In genomic region chr20:51650685-51651134, GRCh38 we compare ENCODE assay signal across 10 cellular contexts.
DNase-seq lines count a peak whose midpoint lies in the region; ATAC-seq, FAIRE-seq and TF ChIP-seq lines count a peak whose summit lies in the region.
"Had no signal": no experiment of that assay in that cellular context is flagged by ENCODE, and none has a peak within 500 bp of the region (broad histone marks: within the 10 kb centered on the region; RNA-seq: fewer than 3 reads in every experiment).

No MANE protein-coding gene starts in this region.

- H3K27me3 Mint-ChIP-seq in activated T-cell treated with anti-CD3 and anti-CD28 coated beads, Interleukin-2, amount 50 U/mL, for 24 hours: no peaks in the 10 kb centered on the region

- TF ChIP-seq POLR2A in H54 (IDR thresholded peaks at IDR 0.05; ENCODE audit: low read depth, low read length): no peak

- ATAC-seq in RWPE2 (ENCODE audit: low read depth) (peak; percentile 88), foreskin keratinocyte (peak; percentile 77), HG02852 (IDR thresholded peaks at IDR 0.05; ENCODE audit: unreplicated experiment) (no peak)

- H3K36me3 Mint-ChIP-seq in activated T-cell treated with anti-CD3 and anti-CD28 coated beads, Interleukin-2, amount 50 U/mL, for 24 hours (ENCODE audit: low read depth): no peaks in the 10 kb centered on the region

- intact Hi-C loops in A673 (cut with micrococcal nuclease; ENCODE audit: unreplicated experiment): loop anchor here (5.0 kb wide), 1 partner anchor 47 kb away; no protein-coding TSS in a partner anchor

- CTCF ChIA-PET in A673 (lab: Charles Lee): no interaction called here

- no peaks in the 10 kb centered on the region for H3K9me3 Mint-ChIP-seq in activated T-cell treated with anti-CD3 and anti-CD28 coated beads, Interleukin-2, amount 50 U/mL, for 24 hours

- peaks cover 2% of the 10 kb centered on the region for H3K4me1 Mint-ChIP-seq in activated T-cell treated with anti-CD3 and anti-CD28 coated beads, Interleukin-2, amount 50 U/mL, for 24 hours (ENCODE audit: low read depth)

- peak; percentile 86 for DNase-seq in A673 (ENCODE audit: low spot score)
- peak; percentile 19 for DNase-seq in H54 (ENCODE audit: insufficient read length, low spot score)
- no peak for DNase-seq in RWPE2 (ENCODE audit: low spot score)
- peak; percentile 62 to 81 for DNase-seq in foreskin keratinocyte
- DNase-seq in activated T-cell treated with anti-CD3 and anti-CD28 coated beads, Interleukin-2, amount 50 U/mL, for 24 hours: no peak
- DNase-seq in effector CD4-positive, alpha-beta T cell: no peak
- no peak for DNase-seq in NCI-H1105 treated with DMSO at 0.1 percent for 48 hours (lab: John Stamatoyannopoulos, UW)

- POLR2A ChIA-PET in A673 (lab: Charles Lee; ENCODE audit: low non-redundant PET): no interaction called here

- FAIRE-seq in H54 (lab: Jason Lieb, UNC): no peak

- H3K36me3 ChIP-seq in A673 (ENCODE audit: insufficient read depth, low read length, poor library complexity, severe bottlenecking) (no peaks in the 10 kb centered on the region), RWPE2 (ENCODE audit: low read depth) (no peaks in the 10 kb centered on the region)

- H3K27ac ChIP-seq in A673 (ENCODE audit: low read depth, low read length, poor library complexity, severe bottlenecking) (peak overlapping the region; percentile 75), RWPE2 (ENCODE audit: poor library complexity, severe bottlenecking) (no peak overlapping the region), foreskin keratinocyte (no peak overlapping the region)
- H3K27ac ChIP-seq: parathyroid adenoma had no signal

- H3K27me3 ChIP-seq in A673 (replicated peaks; ENCODE audit: insufficient read depth, low read depth, low read length, poor library complexity) (no peaks in the 10 kb centered on the region), RWPE2 (ENCODE audit: insufficient read depth, poor library complexity, severe bottlenecking) (no peaks in the 10 kb centered on the region), foreskin keratinocyte (no peaks in the 10 kb centered on the region)

- TF ChIP-seq CTCF in A673 (conservative IDR thresholded peaks at IDR 0.05; ENCODE audit: low read depth, low read length) (no peak), RWPE2 (IDR thresholded peaks at IDR 0.05; ENCODE audit: poor library complexity, severe bottlenecking) (no peak), foreskin keratinocyte (conservative IDR thresholded peaks at IDR 0.05) (no peak)

- H3K27ac Mint-ChIP-seq in activated T-cell treated with anti-CD3 and anti-CD28 coated beads, Interleukin-2, amount 50 U/mL, for 24 hours: no peak overlapping the region

- H3K4me3 ChIP-seq in A673 (ENCODE audit: low read depth, low read length, poor library complexity, severe bottlenecking): no peak overlapping the region
- H3K4me3 ChIP-seq in RWPE2 (ENCODE audit: severe bottlenecking): no peak overlapping the region
- H3K4me3 ChIP-seq: HAP-1 had no signal

- peaks cover 52% of the 10 kb centered on the region for H3K4me1 ChIP-seq in A673 (ENCODE audit: insufficient read depth, low read length, poor library complexity, severe bottlenecking)
- H3K4me1 ChIP-seq in RWPE2 (ENCODE audit: insufficient read depth, poor library complexity, severe bottlenecking): peaks cover 15% of the 10 kb centered on the region
- peaks cover 12% of the 10 kb centered on the region for H3K4me1 ChIP-seq in foreskin keratinocyte

- TSS peak; percentile 77 for BruUV-seq in A673 (replicated peaks; lab: Mats Ljungman, UMichigan)

- H3K4me3 Mint-ChIP-seq in activated T-cell treated with anti-CD3 and anti-CD28 coated beads, Interleukin-2, amount 50 U/mL, for 24 hours: no peak overlapping the region

- no peaks in the 10 kb centered on the region for H3K9me3 ChIP-seq in A673 (ENCODE audit: low read depth, low read length, poor library complexity, severe bottlenecking)
- H3K9me3 ChIP-seq in RWPE2 (ENCODE audit: severe bottlenecking): no peaks in the 10 kb centered on the region
- H3K9me3 ChIP-seq: HAP-1 had no signal

Comparison
In these comparisons a context has a peak if more than half of its experiments do, and no peak if none do; other contexts are left out.
1. DNase-seq: peak in A673 (single experiment), H54 (single experiment) and foreskin keratinocyte (2 of 2); none in RWPE2 (single experiment), activated T-cell treated with anti-CD3 and anti-CD28 coated beads, Interleukin-2, amount 50 U/mL, for 24 hours (single experiment), effector CD4-positive, alpha-beta T cell (single experiment) and NCI-H1105 treated with DMSO at 0.1 percent for 48 hours (single experiment).